ENCODE assay signal across 29 cellular contexts in the genomic region with DNA sequence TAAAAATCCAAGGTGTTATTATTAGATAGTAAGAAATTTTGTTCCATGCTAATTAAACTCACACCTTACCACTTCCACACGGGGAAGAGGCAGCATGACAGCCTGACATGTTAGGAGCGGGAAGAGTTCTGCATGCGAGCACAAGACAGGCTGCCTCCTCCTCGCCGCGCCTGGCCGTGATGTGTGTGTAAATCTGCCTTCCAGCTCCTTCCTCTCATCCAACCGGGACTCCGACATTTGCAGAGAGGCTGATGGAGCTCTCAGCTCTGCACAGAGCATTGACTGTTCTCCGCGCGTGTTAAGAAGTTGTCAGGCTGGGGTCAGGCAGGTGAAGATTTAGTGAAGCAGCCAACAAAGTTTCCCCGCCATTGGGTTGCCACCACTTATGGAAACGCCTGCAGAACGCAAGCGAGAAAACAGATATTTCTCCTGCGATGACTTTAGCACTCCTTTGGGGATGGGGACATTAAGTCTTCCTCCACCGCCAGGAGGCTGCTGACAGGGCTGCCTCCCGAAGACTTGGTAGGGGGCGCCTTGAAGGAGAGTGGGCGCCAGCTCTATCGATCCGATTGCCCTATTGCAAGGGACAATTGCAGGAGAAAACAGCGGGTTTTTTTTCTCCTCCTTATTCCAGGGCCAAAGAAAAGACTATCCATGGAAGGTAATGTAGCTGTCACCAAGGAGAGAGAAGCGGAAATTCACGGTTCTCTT.
"Had no signal": no experiment of that assay in that cellular context is flagged by ENCODE, and none has a peak within 500 bp of the region (broad histone marks: within the 10 kb centered on the region; RNA-seq: fewer than 3 reads in every experiment).

No MANE protein-coding gene starts in this region.

- H3K27me3 Mint-ChIP-seq: activated B cell treated with CpG ODN at 0.5 μM for 24 hours had no signal

- H3K27ac ChIP-seq: adrenal gland, KMS-11, SJSA1 had no signal

- DNase-seq: activated B cell treated with CpG ODN at 0.5 μM for 24 hours; activated CD4-positive, alpha-beta memory T cell treated with anti-CD3 and anti-CD28 coated beads for 36 hours; activated CD4-positive, alpha-beta T cell treated with anti-CD3 and anti-CD28 coated beads for 4 hours; activated CD4-positive, alpha-beta T cell treated with anti-CD3 and anti-CD28 coated beads, Interleukin-2, amount 50 U/mL, for 1 hour; activated CD4-positive, CD25-positive, alpha-beta regulatory T cell treated with anti-CD3 and anti-CD28 coated beads, Interleukin-2, amount 50 U/mL, for 72 hours; activated CD8-positive, alpha-beta memory T cell treated with anti-CD3 and anti-CD28 coated beads, Interleukin-2, amount 50 U/mL, for 4 hours; activated gamma-delta T cell treated with Interleukin-2 at 50 U/mL for 16 hours; activated naive CD4-positive, alpha-beta T cell treated with anti-CD3 and anti-CD28 coated beads for 36 hours; activated T-cell treated with anti-CD3 and anti-CD28 coated beads for 4 hours; activated T-cell treated with anti-CD3 and anti-CD28 coated beads, Interleukin-2, amount 50 U/mL, for 4 hours; adrenal gland; central memory CD4-positive, alpha-beta T cell; NCI-H1092 treated with DMSO at 0.1 percent for 48 hours; NCI-H1417 treated with DMSO at 0.1 percent for 48 hours; NCI-H187 treated with DMSO at 0.1 percent for 48 hours; NCI-H2081; NCI-H226; NCI-H446 treated with DMSO at 0.1 percent for 48 hours; NCI-H524; SHP77 treated with DMSO at 0.1 percent for 48 hours; SK-N-SH had no signal

- ATAC-seq: activated naive CD4-positive, alpha-beta T cell treated with anti-CD3 and anti-CD28 coated beads, Interleukin-2, amount 50 U/mL, for 72 hours; activated T-cell treated with anti-CD3 and anti-CD28 coated beads, Interleukin-2, amount 50 U/mL, for 4 hours; Panc1 had no signal

- H3K4me1 ChIP-seq: adrenal gland had no signal

- H3K4me3 ChIP-seq: adrenal gland, SJSA1 had no signal

- H3K9ac ChIP-seq: KMS-11, SK-N-SH had no signal

- H3K4me3 Mint-ChIP-seq: activated B cell treated with CpG ODN at 0.5 μM for 24 hours; activated CD4-positive, alpha-beta memory T cell treated with anti-CD3 and anti-CD28 coated beads for 36 hours; activated naive CD4-positive, alpha-beta T cell treated with anti-CD3 and anti-CD28 coated beads for 36 hours; activated T-cell treated with anti-CD3 and anti-CD28 coated beads, Interleukin-2, amount 50 U/mL, for 4 hours; activated T-helper 1 cell treated with anti-CD3 and anti-CD28 coated beads, Interleukin-12 subunit alpha, Interleukin-12 subunit beta, Interleukin-2, Interleukin-4 antibody, amounts not matched to agents 30 ng/mL and 10 ng/mL and 1 ng/mL, durations not matched to agents 14 hours and 24 hours and 36 hours; brain; T-helper 1 cell treated with Interleukin-12 subunit alpha and Interleukin-12 subunit beta and Interleukin-4 antibody, amounts not matched to agents 30 μg/mL and 1 μg/mL, for 36 hours; T-helper 2 cell treated with Interferon-gamma antibody and Interleukin-4, amounts not matched to agents 5 μg/mL and 100 μg/mL, for 36 hours had no signal

- H3K36me3 Mint-ChIP-seq: activated CD4-positive, alpha-beta memory T cell treated with anti-CD3 and anti-CD28 coated beads for 36 hours; brain had no signal

- H3K36me3 ChIP-seq: adrenal gland, SJSA1 had no signal

- H3K4me1 Mint-ChIP-seq: activated B cell treated with CpG ODN at 0.5 μM for 24 hours, brain had no signal

- H3K27ac Mint-ChIP-seq: activated B cell treated with CpG ODN at 0.5 μM for 24 hours; activated CD4-positive, alpha-beta memory T cell treated with anti-CD3 and anti-CD28 coated beads for 36 hours; activated naive CD4-positive, alpha-beta T cell treated with anti-CD3 and anti-CD28 coated beads for 36 hours; activated naive CD4-positive, alpha-beta T cell treated with anti-CD3 and anti-CD28 coated beads, Interleukin-2, amount 50 U/mL, for 72 hours; activated T-helper 1 cell treated with anti-CD3 and anti-CD28 coated beads, Interleukin-12 subunit alpha, Interleukin-12 subunit beta, Interleukin-2, Interleukin-4 antibody, amounts not matched to agents 30 ng/mL and 10 ng/mL and 1 ng/mL, durations not matched to agents 14 hours and 24 hours and 36 hours; T-helper 1 cell treated with Interleukin-12 subunit alpha and Interleukin-12 subunit beta and Interleukin-4 antibody, amounts not matched to agents 30 μg/mL and 1 μg/mL, for 36 hours; T-helper 2 cell treated with Interferon-gamma antibody and Interleukin-4, amounts not matched to agents 5 μg/mL and 100 μg/mL, for 36 hours had no signal

- H3K4me2 ChIP-seq: KMS-11, SK-N-SH had no signal

- H3K9me3 ChIP-seq: adrenal gland, SJSA1, SK-N-SH had no signal

- H3K27me3 ChIP-seq: SJSA1 had no signal

- H3K9me2 ChIP-seq: SK-N-SH had no signal
